In genomic region chr1:181893937-181894336, GRCh38 we compare ENCODE assay signal across 40 cellular contexts.
"Had no signal": no experiment of that assay in that cellular context is flagged by ENCODE, and none has a peak within 500 bp of the region (broad histone marks: within the 10 kb centered on the region; RNA-seq: fewer than 3 reads in every experiment).

No MANE protein-coding gene starts in this region.

- H3K27ac Mint-ChIP-seq: activated naive CD4-positive, alpha-beta T cell treated with anti-CD3 and anti-CD28 coated beads for 36 hours; activated naive CD4-positive, alpha-beta T cell treated with anti-CD3 and anti-CD28 coated beads, Interleukin-2, amount 10 ng/mL, durations not matched to agents 7 days and 5 days; activated naive CD4-positive, alpha-beta T cell treated with anti-CD3 and anti-CD28 coated beads, Interleukin-2, amount 50 U/mL, for 24 hours; activated naive CD4-positive, alpha-beta T cell treated with anti-CD3 and anti-CD28 coated beads, Interleukin-2, amount 50 U/mL, for 72 hours; activated naive CD8-positive, alpha-beta T cell; activated naive CD8-positive, alpha-beta T cell treated with anti-CD3 and anti-CD28 coated beads for 36 hours; activated naive CD8-positive, alpha-beta T cell treated with anti-CD3 and anti-CD28 coated beads, Interleukin-2, amount 10 ng/mL, durations not matched to agents 7 days and 5 days; activated naive CD8-positive, alpha-beta T cell treated with anti-CD3 and anti-CD28 coated beads, Interleukin-2, amount 50 U/mL, for 24 hours; activated T-cell treated with anti-CD3 and anti-CD28 coated beads, Interleukin-2, amount 50 U/mL, for 24 hours; activated T-cell treated with anti-CD3 and anti-CD28 coated beads, Interleukin-2, amount 50 U/mL, for 72 hours; activated T-helper 1 cell treated with anti-CD3 and anti-CD28 coated beads, Interleukin-12 subunit alpha, Interleukin-12 subunit beta, Interleukin-2, Interleukin-4 antibody, amounts not matched to agents 30 ng/mL and 10 ng/mL and 1 ng/mL, durations not matched to agents 14 hours and 24 hours and 36 hours; activated T-helper 17 cell treated with anti-CD3 and anti-CD28 coated beads, Interleukin-2, amount 50 U/mL, for 72 hours; activated T-helper 2 cell treated with anti-CD3 and anti-CD28 coated beads, Interferon-gamma antibody, Interleukin-2, Interleukin-4, amounts not matched to agents 10 μg/mL and 5 μg/mL and 100 μg/mL, durations not matched to agents 14 hours and 24 hours and 36 hours; brain had no signal

- H3K36me3 ChIP-seq: adrenal gland, ascending aorta, brain microvascular endothelial cell, breast epithelium, cardiac muscle cell had no signal

- H3K27ac ChIP-seq: adrenal gland, ascending aorta, body of pancreas, brain microvascular endothelial cell, breast epithelium, cardiac muscle cell had no signal

- ATAC-seq: activated naive CD4-positive, alpha-beta T cell treated with anti-CD3 and anti-CD28 coated beads, Interleukin-2, amount 50 U/mL, for 72 hours; activated naive CD8-positive, alpha-beta T cell treated with anti-CD3 and anti-CD28 coated beads, Interleukin-2, amount 50 U/mL, for 24 hours; activated T-cell treated with anti-CD3 and anti-CD28 coated beads, Interleukin-2, amount 50 U/mL, for 4 hours; activated T-cell treated with anti-CD3 and anti-CD28 coated beads, Interleukin-2, amount 50 U/mL, for 72 hours; activated T-helper 17 cell treated with anti-CD3 and anti-CD28 coated beads, Interleukin-2, amount 50 U/mL, for 72 hours; body of pancreas had no signal

- H3K4me1 Mint-ChIP-seq: activated naive CD4-positive, alpha-beta T cell treated with anti-CD3 and anti-CD28 coated beads, Interleukin-2, amount 10 ng/mL, durations not matched to agents 7 days and 5 days; activated naive CD4-positive, alpha-beta T cell treated with anti-CD3 and anti-CD28 coated beads, Interleukin-2, amount 50 U/mL, for 24 hours; activated naive CD8-positive, alpha-beta T cell treated with anti-CD3 and anti-CD28 coated beads for 36 hours; activated naive CD8-positive, alpha-beta T cell treated with anti-CD3 and anti-CD28 coated beads, Interleukin-2, amount 10 ng/mL, durations not matched to agents 7 days and 5 days; activated naive CD8-positive, alpha-beta T cell treated with anti-CD3 and anti-CD28 coated beads, Interleukin-2, amount 50 U/mL, for 24 hours; activated T-helper 17 cell treated with anti-CD3 and anti-CD28 coated beads, Interleukin-2, amount 50 U/mL, for 72 hours; brain; central memory CD8-positive, alpha-beta T cell had no signal

- H3K9me3 ChIP-seq: ascending aorta, body of pancreas had no signal

- H3K36me3 Mint-ChIP-seq: activated naive CD4-positive, alpha-beta T cell treated with anti-CD3 and anti-CD28 coated beads, Interleukin-2, amount 10 ng/mL, durations not matched to agents 7 days and 5 days; activated naive CD4-positive, alpha-beta T cell treated with anti-CD3 and anti-CD28 coated beads, Interleukin-2, amount 50 U/mL, for 24 hours; activated naive CD4-positive, alpha-beta T cell treated with anti-CD3 and anti-CD28 coated beads, Interleukin-2, amount 50 U/mL, for 72 hours; activated naive CD8-positive, alpha-beta T cell; activated naive CD8-positive, alpha-beta T cell treated with anti-CD3 and anti-CD28 coated beads for 36 hours; activated naive CD8-positive, alpha-beta T cell treated with anti-CD3 and anti-CD28 coated beads, Interleukin-2, amount 10 ng/mL, durations not matched to agents 7 days and 5 days; brain had no signal

- H3K4me3 ChIP-seq: adrenal gland, ascending aorta, body of pancreas, breast epithelium, cardiac muscle cell had no signal

- H3K27me3 Mint-ChIP-seq: activated naive CD4-positive, alpha-beta T cell treated with anti-CD3 and anti-CD28 coated beads, Interleukin-2, amount 10 ng/mL, durations not matched to agents 7 days and 5 days had no signal

- H3K9me3 Mint-ChIP-seq: activated naive CD4-positive, alpha-beta T cell treated with anti-CD3 and anti-CD28 coated beads for 36 hours; activated naive CD8-positive, alpha-beta T cell treated with anti-CD3 and anti-CD28 coated beads for 36 hours; activated naive CD8-positive, alpha-beta T cell treated with anti-CD3 and anti-CD28 coated beads, Interleukin-2, amount 10 ng/mL, durations not matched to agents 7 days and 5 days; activated T-cell treated with anti-CD3 and anti-CD28 coated beads, Interleukin-2, amount 50 U/mL, for 24 hours; activated T-cell treated with anti-CD3 and anti-CD28 coated beads, Interleukin-2, amount 50 U/mL, for 4 hours; activated T-cell treated with anti-CD3 and anti-CD28 coated beads, Interleukin-2, amount 50 U/mL, for 72 hours; activated T-helper 1 cell treated with anti-CD3 and anti-CD28 coated beads, Interleukin-12 subunit alpha, Interleukin-12 subunit beta, Interleukin-2, Interleukin-4 antibody, amounts not matched to agents 30 ng/mL and 10 ng/mL and 1 ng/mL, durations not matched to agents 14 hours and 24 hours and 36 hours; activated T-helper 17 cell treated with anti-CD3 and anti-CD28 coated beads, Interleukin-2, amount 50 U/mL, for 72 hours; activated T-helper 2 cell treated with anti-CD3 and anti-CD28 coated beads, Interferon-gamma antibody, Interleukin-2, Interleukin-4, amounts not matched to agents 10 μg/mL and 5 μg/mL and 100 μg/mL, durations not matched to agents 14 hours and 24 hours and 36 hours; central memory CD8-positive, alpha-beta T cell had no signal

- H3K4me3 Mint-ChIP-seq: activated naive CD4-positive, alpha-beta T cell treated with anti-CD3 and anti-CD28 coated beads for 36 hours; activated naive CD4-positive, alpha-beta T cell treated with anti-CD3 and anti-CD28 coated beads, Interleukin-2, amount 10 ng/mL, durations not matched to agents 7 days and 5 days; activated naive CD4-positive, alpha-beta T cell treated with anti-CD3 and anti-CD28 coated beads, Interleukin-2, amount 50 U/mL, for 24 hours; activated naive CD8-positive, alpha-beta T cell; activated naive CD8-positive, alpha-beta T cell treated with anti-CD3 and anti-CD28 coated beads for 36 hours; activated naive CD8-positive, alpha-beta T cell treated with anti-CD3 and anti-CD28 coated beads, Interleukin-2, amount 10 ng/mL, durations not matched to agents 7 days and 5 days; activated naive CD8-positive, alpha-beta T cell treated with anti-CD3 and anti-CD28 coated beads, Interleukin-2, amount 50 U/mL, for 24 hours; activated T-cell treated with anti-CD3 and anti-CD28 coated beads, Interleukin-2, amount 50 U/mL, for 24 hours; activated T-cell treated with anti-CD3 and anti-CD28 coated beads, Interleukin-2, amount 50 U/mL, for 4 hours; activated T-cell treated with anti-CD3 and anti-CD28 coated beads, Interleukin-2, amount 50 U/mL, for 72 hours; activated T-helper 1 cell treated with anti-CD3 and anti-CD28 coated beads, Interleukin-12 subunit alpha, Interleukin-12 subunit beta, Interleukin-2, Interleukin-4 antibody, amounts not matched to agents 30 ng/mL and 10 ng/mL and 1 ng/mL, durations not matched to agents 14 hours and 24 hours and 36 hours; activated T-helper 17 cell treated with anti-CD3 and anti-CD28 coated beads, Interleukin-2, amount 50 U/mL, for 72 hours; brain; central memory CD8-positive, alpha-beta T cell had no signal

- H3K27me3 ChIP-seq: adrenal gland, ascending aorta, body of pancreas, brain microvascular endothelial cell, breast epithelium, cardiac muscle cell had no signal

- DNase-seq: activated effector memory CD4-positive, alpha-beta T cell treated with anti-CD3 and anti-CD28 coated beads, Interleukin-2, amount 50 U/mL, for 16 hours; activated effector memory CD4-positive, alpha-beta T cell treated with Interleukin-2 at 50 U/mL for 16 hours; activated gamma-delta T cell; activated gamma-delta T cell treated with Interleukin-2 at 50 U/mL for 16 hours; activated naive CD4-positive, alpha-beta T cell; activated naive CD4-positive, alpha-beta T cell treated with anti-CD3 and anti-CD28 coated beads for 36 hours; activated naive CD4-positive, alpha-beta T cell treated with anti-CD3 and anti-CD28 coated beads, Interleukin-2, amount 10 ng/mL, durations not matched to agents 7 days and 5 days; activated naive CD4-positive, alpha-beta T cell treated with anti-CD3 and anti-CD28 coated beads, Interleukin-2, amount 50 U/mL, for 16 hours; activated naive CD4-positive, alpha-beta T cell treated with Interleukin-2 at 50 U/mL for 16 hours; activated naive CD8-positive, alpha-beta T cell treated with anti-CD3 and anti-CD28 coated beads for 36 hours; activated naive CD8-positive, alpha-beta T cell treated with anti-CD3 and anti-CD28 coated beads, Interleukin-2, amount 10 ng/mL, durations not matched to agents 7 days and 5 days; activated naive CD8-positive, alpha-beta T cell treated with anti-CD3 and anti-CD28 coated beads, Interleukin-2, amount 50 U/mL, for 24 hours; activated T-cell treated with anti-CD3 and anti-CD28 coated beads, Interleukin-2, amount 50 U/mL, for 1 hour; activated T-cell treated with anti-CD3 and anti-CD28 coated beads, Interleukin-2, amount 50 U/mL, for 24 hours; activated T-cell treated with anti-CD3 and anti-CD28 coated beads, Interleukin-2, amount 50 U/mL, for 4 hours; activated T-cell treated with anti-CD3 and anti-CD28 coated beads, Interleukin-2, amount 50 U/mL, for 48 hours; activated T-cell treated with anti-CD3 and anti-CD28 coated beads, Interleukin-2, amount 50 U/mL, for 72 hours; adrenal gland; amniotic stem cell; amygdala; anterior cingulate cortex; aorta; body of pancreas; brain microvascular endothelial cell; caudate nucleus; central memory CD4-positive, alpha-beta T cell; cerebellar nuclear complex had no signal

- FAIRE-seq: astrocyte, bronchial epithelial cell had no signal

- H3K4me1 ChIP-seq: adrenal gland, ascending aorta, body of pancreas, breast epithelium had no signal
